Comparison of ENCODE assay signal across 22 cellular contexts in genomic region chr2:165057931-165058330, GRCh38.
"Had no signal": no experiment of that assay in that cellular context is flagged by ENCODE, and none has a peak within 500 bp of the region (broad histone marks: within the 10 kb centered on the region; RNA-seq: fewer than 3 reads in every experiment).

No MANE protein-coding gene starts in this region.

- H3K4me1 ChIP-seq: colonic mucosa, esophagus squamous epithelium, gastrocnemius medialis, left lung, lower lobe of right lung had no signal

- ATAC-seq: effector memory CD8-positive, alpha-beta T cell; esophagus mucosa; gastrocnemius medialis; heart right ventricle; left cardiac atrium; left lung; left ventricle myocardium superior; lower lobe of right lung; mucosa of descending colon had no signal

- H3K36me3 ChIP-seq: colonic mucosa, esophagus squamous epithelium, gastrocnemius medialis, heart right ventricle, left lung, lower lobe of right lung had no signal

- H3K4me3 ChIP-seq: colonic mucosa, esophagus squamous epithelium, gastrocnemius medialis, heart right ventricle, left lung, lower lobe of right lung, mucosa of descending colon had no signal

- H3K9me3 ChIP-seq: colonic mucosa, esophagus squamous epithelium, gastrocnemius medialis, heart right ventricle, left lung, lower lobe of right lung, mucosa of descending colon had no signal

- H3K27ac ChIP-seq: colonic mucosa, epithelial cell of prostate, esophagus squamous epithelium, gastrocnemius medialis, heart right ventricle, left lung, lower lobe of right lung had no signal

- DNase-seq: colonic mucosa; cortex of kidney; effector CD8-positive, alpha-beta T cell; effector memory CD8-positive, alpha-beta T cell; endodermal cell; esophagus squamous epithelium; foreskin fibroblast; foreskin melanocyte; gastrocnemius medialis; glutamatergic neuron; head of caudate nucleus; heart right ventricle; hippocampal formation; left cardiac atrium; left ventricle myocardium superior; lower lobe of right lung; mesenchymal stem cell; mucosa of descending colon; naive B cell had no signal

- H3K27me3 ChIP-seq: colonic mucosa, esophagus squamous epithelium, gastrocnemius medialis, heart right ventricle, left lung had no signal
